In the genomic region with DNA sequence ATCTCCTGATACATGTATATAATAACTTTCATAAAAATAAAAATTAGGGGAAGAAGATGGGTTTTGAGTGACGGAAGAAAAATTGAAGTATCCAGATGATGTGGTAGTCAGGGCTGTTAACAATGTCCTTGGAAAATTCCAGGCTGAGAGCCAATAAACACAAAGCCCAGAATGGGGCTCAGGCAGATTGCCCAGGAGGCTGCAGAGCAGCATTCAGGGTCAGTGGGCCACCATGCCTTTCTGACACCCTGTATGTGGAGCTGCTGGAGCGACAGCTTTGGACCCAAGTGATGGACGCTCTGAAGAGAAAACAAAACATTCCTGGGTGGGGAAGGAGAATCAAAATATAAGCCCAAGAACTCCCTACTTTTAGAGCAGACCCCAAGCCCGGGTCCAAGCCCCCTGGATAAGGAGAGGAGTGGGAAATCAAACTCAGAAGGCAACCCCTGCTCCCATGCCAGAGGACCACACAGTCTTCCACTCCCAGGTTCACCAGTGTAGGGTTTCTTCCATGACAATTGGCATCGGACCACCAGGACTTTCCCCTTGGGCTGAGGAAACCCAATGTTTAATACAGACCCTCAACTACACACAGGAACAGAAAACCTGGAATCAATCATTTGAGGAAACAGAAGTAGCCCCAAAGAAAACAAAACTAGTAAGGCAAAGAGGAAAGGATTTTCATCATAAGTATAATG, we compare ENCODE assay signal across 26 cellular contexts. TPM values are rescaled to one million over a fixed set of nuclear protein-coding genes. Genes with fewer than 3 reads are reported as not detected.
"Had no signal": no experiment of that assay in that cellular context is flagged by ENCODE, and none has a peak within 500 bp of the region (broad histone marks: within the 10 kb centered on the region; RNA-seq: fewer than 3 reads in every experiment).

No MANE protein-coding gene starts in this region.

- H3K4me3 ChIP-seq: gastroesophageal sphincter, lung, prostate gland had no signal

- H3K36me3 Mint-ChIP-seq: activated naive CD8-positive, alpha-beta T cell treated with anti-CD3 and anti-CD28 coated beads for 36 hours; brain; type B pancreatic cell had no signal

- DNase-seq: activated CD4-positive, alpha-beta memory T cell treated with anti-CD3 and anti-CD28 coated beads, Interleukin-2, amount 10 ng/mL, durations not matched to agents 7 days and 5 days; activated CD4-positive, alpha-beta T cell treated with anti-CD3 and anti-CD28 coated beads for 48 hours; activated CD4-positive, CD25-positive, alpha-beta regulatory T cell; activated CD8-positive, alpha-beta memory T cell treated with anti-CD3 and anti-CD28 coated beads, Interleukin-2, amount 10 ng/mL, durations not matched to agents 7 days and 5 days; activated naive CD4-positive, alpha-beta T cell; activated naive CD8-positive, alpha-beta T cell treated with anti-CD3 and anti-CD28 coated beads for 36 hours; amniotic stem cell; central memory CD4-positive, alpha-beta T cell; cortex of kidney; effector CD4-positive, alpha-beta T cell; left colon; midbrain; occipital lobe; small intestine; stimulated activated CD4-positive, alpha-beta T cell treated with anti-CD3 and anti-CD28 coated beads, Interleukin-15, amount 100 ng/mL, for 24 hours; stimulated activated CD4-positive, alpha-beta T cell treated with anti-CD3 and anti-CD28 coated beads, Interleukin-2, amount 100 ng/mL, for 48 hours; T-helper 1 cell; T-helper 9 cell had no signal

- H3K9me3 Mint-ChIP-seq: activated CD4-positive, alpha-beta memory T cell treated with anti-CD3 and anti-CD28 coated beads, Interleukin-2, amount 10 ng/mL, durations not matched to agents 7 days and 5 days; activated naive CD8-positive, alpha-beta T cell treated with anti-CD3 and anti-CD28 coated beads for 36 hours; activated T-helper 17 cell treated with anti-CD3 and anti-CD28 coated beads, Interleukin-2, amount 50 U/mL, for 72 hours; type B pancreatic cell had no signal

- H3K4me3 Mint-ChIP-seq: activated CD4-positive, alpha-beta memory T cell treated with anti-CD3 and anti-CD28 coated beads, Interleukin-2, amount 10 ng/mL, durations not matched to agents 7 days and 5 days; activated CD8-positive, alpha-beta memory T cell treated with anti-CD3 and anti-CD28 coated beads, Interleukin-2, amount 10 ng/mL, durations not matched to agents 7 days and 5 days; activated naive CD8-positive, alpha-beta T cell treated with anti-CD3 and anti-CD28 coated beads for 36 hours; activated T-helper 17 cell treated with anti-CD3 and anti-CD28 coated beads, Interleukin-2, amount 50 U/mL, for 72 hours; stimulated activated naive CD8-positive, alpha-beta T cell treated with anti-CD3 and anti-CD28 coated beads, Interleukin-15, Interleukin-2, amounts not matched to agents 100 ng/mL and 50 ng/mL, for 24 hours; type B pancreatic cell had no signal

- ATAC-seq: activated CD8-positive, alpha-beta memory T cell treated with anti-CD3 and anti-CD28 coated beads, Interleukin-2, amount 10 ng/mL, durations not matched to agents 7 days and 5 days; activated T-helper 17 cell treated with anti-CD3 and anti-CD28 coated beads, Interleukin-2, amount 50 U/mL, for 72 hours; gastroesophageal sphincter; left colon; right cardiac atrium had no signal

- H3K27ac Mint-ChIP-seq: activated CD4-positive, alpha-beta memory T cell treated with anti-CD3 and anti-CD28 coated beads, Interleukin-2, amount 10 ng/mL, durations not matched to agents 7 days and 5 days; activated CD8-positive, alpha-beta memory T cell treated with anti-CD3 and anti-CD28 coated beads, Interleukin-2, amount 10 ng/mL, durations not matched to agents 7 days and 5 days; activated naive CD8-positive, alpha-beta T cell treated with anti-CD3 and anti-CD28 coated beads for 36 hours; activated T-helper 17 cell treated with anti-CD3 and anti-CD28 coated beads, Interleukin-2, amount 50 U/mL, for 72 hours; stimulated activated naive CD8-positive, alpha-beta T cell treated with anti-CD3 and anti-CD28 coated beads, Interleukin-15, Interleukin-2, amounts not matched to agents 100 ng/mL and 50 ng/mL, for 24 hours; type B pancreatic cell had no signal

RNA-seq across cellular contexts. Expression of gene SPATA31C2, which starts 45.7 kb away (rescaled TPM):
- total RNA-seq: activated CD4-positive, alpha-beta memory T cell treated with anti-CD3 and anti-CD28 coated beads, Interleukin-2, amount 10 ng/mL, durations not matched to agents 7 days and 5 days; activated CD8-positive, alpha-beta memory T cell treated with anti-CD3 and anti-CD28 coated beads, Interleukin-2, amount 10 ng/mL, durations not matched to agents 7 days and 5 days; activated T-helper 17 cell treated with anti-CD3 and anti-CD28 coated beads, Interleukin-2, amount 50 U/mL, for 72 hours; gastroesophageal sphincter; left colon; lung; occipital lobe; right cardiac atrium had no signal
